In the genomic region with DNA sequence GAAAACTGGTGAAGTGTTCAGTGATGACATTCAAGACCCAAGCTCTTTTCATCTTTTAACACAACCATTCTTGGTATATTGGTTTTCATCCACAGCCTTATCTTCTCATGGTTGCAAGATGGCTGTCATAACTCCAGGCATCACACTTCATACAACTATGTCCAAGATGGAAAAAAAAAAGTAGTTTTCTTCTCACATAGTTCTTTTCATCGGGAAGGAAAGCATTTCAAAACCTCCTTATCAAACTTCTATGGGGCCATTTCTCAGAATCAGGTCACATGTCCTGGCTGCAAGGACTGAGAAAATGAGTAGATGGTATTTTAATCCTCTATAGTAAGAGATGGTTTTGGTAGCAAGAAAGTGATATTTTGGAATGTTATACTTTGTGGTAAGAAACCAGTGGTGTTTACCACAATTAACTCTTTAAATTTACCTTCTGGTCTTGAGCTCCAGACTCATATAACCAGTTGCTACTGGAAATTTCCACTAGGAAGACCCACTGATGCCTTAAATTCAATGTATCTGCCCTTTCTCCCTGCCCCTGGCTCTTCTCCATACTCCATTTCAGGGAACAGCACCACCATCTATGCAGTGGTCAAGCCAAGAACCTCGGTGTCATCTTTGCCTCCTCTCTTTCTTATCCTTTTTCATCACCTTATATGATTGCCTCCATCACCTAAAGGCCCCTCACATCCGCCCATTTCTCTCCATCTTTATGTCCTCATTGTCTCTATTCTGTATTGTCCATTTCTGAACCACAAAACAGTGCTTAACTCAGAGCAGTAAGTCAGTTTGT, we compare ENCODE assay signal across 17 cellular contexts. TPM values are rescaled to one million over a fixed set of nuclear protein-coding genes. Genes with fewer than 3 reads are reported as not detected.
"Had no signal": no experiment of that assay in that cellular context is flagged by ENCODE, and none has a peak within 500 bp of the region (broad histone marks: within the 10 kb centered on the region; RNA-seq: fewer than 3 reads in every experiment).

No MANE protein-coding gene starts in this region.

- H3K27ac ChIP-seq: ascending aorta, gastroesophageal sphincter, right atrium auricular region had no signal

- H3K4me3 ChIP-seq: ascending aorta, gastroesophageal sphincter, right atrium auricular region, smooth muscle cell, transverse colon had no signal

- H3K4me3 Mint-ChIP-seq: activated T-helper 17 cell treated with anti-CD3 and anti-CD28 coated beads, Interleukin-2, amount 50 U/mL, for 72 hours; natural killer cell treated with Interleukin-12 subunit alpha and Interleukin-12 subunit beta and Interleukin-15 and Interleukin-18, amount 100 ng/mL, for 72 hours had no signal

- H3K36me3 ChIP-seq: ascending aorta, gastroesophageal sphincter, right atrium auricular region, transverse colon had no signal

- H3K4me1 Mint-ChIP-seq: activated T-helper 17 cell treated with anti-CD3 and anti-CD28 coated beads, Interleukin-2, amount 50 U/mL, for 72 hours had no signal

- H3K27me3 Mint-ChIP-seq: activated T-helper 17 cell treated with anti-CD3 and anti-CD28 coated beads, Interleukin-2, amount 50 U/mL, for 72 hours; natural killer cell treated with Interleukin-12 subunit alpha and Interleukin-12 subunit beta and Interleukin-15 and Interleukin-18, amount 100 ng/mL, for 72 hours; progenitor cell of endocrine pancreas had no signal

- H3K4me1 ChIP-seq: ascending aorta, right atrium auricular region had no signal

- H3K27ac Mint-ChIP-seq: activated T-helper 17 cell treated with anti-CD3 and anti-CD28 coated beads, Interleukin-2, amount 50 U/mL, for 72 hours; natural killer cell treated with Interleukin-12 subunit alpha and Interleukin-12 subunit beta and Interleukin-15 and Interleukin-18, amount 100 ng/mL, for 72 hours; progenitor cell of endocrine pancreas had no signal

- H3K9me3 Mint-ChIP-seq: activated T-helper 17 cell treated with anti-CD3 and anti-CD28 coated beads, Interleukin-2, amount 50 U/mL, for 72 hours; natural killer cell treated with Interleukin-12 subunit alpha and Interleukin-12 subunit beta and Interleukin-15 and Interleukin-18, amount 100 ng/mL, for 72 hours had no signal

- H3K9me3 ChIP-seq: ascending aorta, gastroesophageal sphincter, right atrium auricular region, transverse colon had no signal

- ATAC-seq: activated T-helper 17 cell treated with anti-CD3 and anti-CD28 coated beads, Interleukin-2, amount 50 U/mL, for 72 hours; gastroesophageal sphincter; natural killer cell treated with Interleukin-12 subunit alpha and Interleukin-12 subunit beta and Interleukin-15 and Interleukin-18, amount 100 ng/mL, for 72 hours had no signal

- DNase-seq: activated CD4-positive, alpha-beta T cell treated with anti-CD3 and anti-CD28 coated beads, Interleukin-2, amount 50 U/mL, for 48 hours; activated CD4-positive, CD25-positive, alpha-beta regulatory T cell treated with anti-CD3 and anti-CD28 coated beads, Interleukin-2, amount 50 U/mL, for 72 hours; activated naive CD4-positive, alpha-beta T cell treated with Interleukin-2 at 50 U/mL for 16 hours; effector CD4-positive, alpha-beta T cell; mesenchymal stem cell; stimulated activated CD4-positive, alpha-beta T cell treated with anti-CD3 and anti-CD28 coated beads, Interleukin-4, amount 100 ng/mL, for 4 hours; stimulated activated CD8-positive, alpha-beta memory T cell treated with anti-CD3 and anti-CD28 coated beads, Interleukin-4, amount 100 ng/mL, for 48 hours; stimulated activated naive CD4-positive, alpha-beta T cell treated with Interleukin-2 at 50 U/mL for 16 hours; T-helper 1 cell; transverse colon had no signal

- H3K27me3 ChIP-seq: ascending aorta, gastroesophageal sphincter, right atrium auricular region, transverse colon had no signal

- H3K36me3 Mint-ChIP-seq: natural killer cell treated with Interleukin-12 subunit alpha and Interleukin-12 subunit beta and Interleukin-15 and Interleukin-18, amount 100 ng/mL, for 72 hours had no signal

RNA-seq across cellular contexts. Expression of gene RARRES1, which starts 48.7 kb away (rescaled TPM):
- total RNA-seq: activated T-helper 17 cell treated with anti-CD3 and anti-CD28 coated beads, Interleukin-2, amount 50 U/mL, for 72 hours; natural killer cell treated with Interleukin-12 subunit alpha and Interleukin-12 subunit beta and Interleukin-15 and Interleukin-18, amount 100 ng/mL, for 72 hours had no signal
